In genomic region chr11:104625246-104625645, GRCh38 we compare ENCODE assay signal across 20 cellular contexts.
DNase-seq lines count a peak whose midpoint lies in the region; ATAC-seq and TF ChIP-seq lines count a peak whose summit lies in the region.
"Had no signal": no experiment of that assay in that cellular context is flagged by ENCODE, and none has a peak within 500 bp of the region (broad histone marks: within the 10 kb centered on the region; RNA-seq: fewer than 3 reads in every experiment).

No MANE protein-coding gene starts in this region.

- in situ Hi-C loops in astrocyte of the cerebellum (cut with HindIII; ENCODE audit: low sequenced_read_pairs) = no loop called here

- no peaks in the 10 kb centered on the region for H3K9me3 Mint-ChIP-seq in stimulated activated memory B cell treated with anti-CD40 and anti-IgM and Interleukin-4, amounts not matched to agents 10 μg/mL and 1 μg/mL and 100 μg/mL, for 72 hours
- peaks cover 0 to 11% of the 10 kb centered on the region in 2 donors for H3K9me3 Mint-ChIP-seq in stimulated activated naive CD8-positive, alpha-beta T cell treated with anti-CD3 and anti-CD28 coated beads, Interleukin-15, amount 100 ng/mL, for 72 hours

- H3K4me3 ChIP-seq in astrocyte of the cerebellum (ENCODE audit: low read depth, low read length) = no peak overlapping the region
- no peak overlapping the region for H3K4me3 ChIP-seq in fibroblast of mammary gland (ENCODE audit: control insufficient read depth, low read depth, low read length)
- H3K4me3 ChIP-seq: adrenal gland, right atrium auricular region, transverse colon had no signal

- H3K36me3 Mint-ChIP-seq in stimulated activated memory B cell treated with anti-CD40 and anti-IgM and Interleukin-4, amounts not matched to agents 10 μg/mL and 1 μg/mL and 100 μg/mL, for 72 hours = no peaks in the 10 kb centered on the region

- no peak overlapping the region for H3K27ac Mint-ChIP-seq in stimulated activated memory B cell treated with anti-CD40 and anti-IgM and Interleukin-4, amounts not matched to agents 10 μg/mL and 1 μg/mL and 100 μg/mL, for 72 hours
- H3K27ac Mint-ChIP-seq in stimulated activated naive CD8-positive, alpha-beta T cell treated with anti-CD3 and anti-CD28 coated beads, Interleukin-15, amount 100 ng/mL, for 72 hours = no peak overlapping the region
- H3K27ac Mint-ChIP-seq: activated T-helper 17 cell treated with anti-CD3 and anti-CD28 coated beads, Interleukin-2, amount 50 U/mL, for 72 hours had no signal

- no peaks in the 10 kb centered on the region for H3K27me3 Mint-ChIP-seq in stimulated activated memory B cell treated with anti-CD40 and anti-IgM and Interleukin-4, amounts not matched to agents 10 μg/mL and 1 μg/mL and 100 μg/mL, for 72 hours
- no peaks in the 10 kb centered on the region for H3K27me3 Mint-ChIP-seq in stimulated activated naive CD8-positive, alpha-beta T cell treated with anti-CD3 and anti-CD28 coated beads, Interleukin-15, amount 100 ng/mL, for 72 hours
- H3K27me3 Mint-ChIP-seq: activated T-helper 17 cell treated with anti-CD3 and anti-CD28 coated beads, Interleukin-2, amount 50 U/mL, for 72 hours had no signal

- peak; percentile 12 for DNase-seq in A172 (ENCODE audit: low spot score)
- peak; percentile 11 for DNase-seq in HS-5 (ENCODE audit: low read depth)
- peak; percentile 56 for DNase-seq in astrocyte of the cerebellum (ENCODE audit: low read depth)
- DNase-seq in fibroblast of mammary gland (ENCODE audit: low read depth) = peak; percentile 76
- no peak for DNase-seq in cerebellar nuclear complex (lab: John Stamatoyannopoulos, UW)
- no peak for DNase-seq in stimulated activated naive CD8-positive, alpha-beta T cell treated with anti-CD3 and anti-CD28 coated beads, Interleukin-15, amount 100 ng/mL, for 72 hours
- DNase-seq: activated CD4-positive, alpha-beta T cell treated with anti-CD3 and anti-CD28 coated beads for 1 hour; adrenal gland; head of caudate nucleus; NCI-H1092 treated with DMSO at 0.1 percent for 48 hours; NCI-H2081 treated with DMSO at 0.1 percent for 48 hours; NCI-H524 treated with DMSO at 0.1 percent for 48 hours; occipital lobe; stimulated activated naive CD4-positive, alpha-beta T cell treated with Interleukin-2 at 50 U/mL for 16 hours; T-helper 9 cell; transverse colon had no signal

- no peak for TF ChIP-seq CTCF in astrocyte of the cerebellum (IDR thresholded peaks at IDR 0.05; ENCODE audit: low read depth, low read length, missing control alignments)
- TF ChIP-seq CTCF in fibroblast of mammary gland (conservative IDR thresholded peaks at IDR 0.05; ENCODE audit: control insufficient read depth, insufficient read depth, low read depth, low read length) = no peak

- no peaks in the 10 kb centered on the region for H3K4me1 Mint-ChIP-seq in stimulated activated memory B cell treated with anti-CD40 and anti-IgM and Interleukin-4, amounts not matched to agents 10 μg/mL and 1 μg/mL and 100 μg/mL, for 72 hours
- peaks cover 38% of the 10 kb centered on the region for H3K4me1 Mint-ChIP-seq in stimulated activated naive CD8-positive, alpha-beta T cell treated with anti-CD3 and anti-CD28 coated beads, Interleukin-15, amount 100 ng/mL, for 72 hours

- no peak for ATAC-seq in HG03159 (IDR thresholded peaks at IDR 0.05; ENCODE audit: unreplicated experiment)
- no peak for ATAC-seq in stimulated activated memory B cell treated with anti-CD40 and anti-IgM and Interleukin-4, amounts not matched to agents 10 μg/mL and 1 μg/mL and 100 μg/mL, for 72 hours
- ATAC-seq in stimulated activated naive CD8-positive, alpha-beta T cell treated with anti-CD3 and anti-CD28 coated beads, Interleukin-15, amount 100 ng/mL, for 72 hours = no peak
- ATAC-seq: activated T-helper 17 cell treated with anti-CD3 and anti-CD28 coated beads, Interleukin-2, amount 50 U/mL, for 72 hours had no signal

- H3K4me3 Mint-ChIP-seq in stimulated activated memory B cell treated with anti-CD40 and anti-IgM and Interleukin-4, amounts not matched to agents 10 μg/mL and 1 μg/mL and 100 μg/mL, for 72 hours = no peak overlapping the region
- H3K4me3 Mint-ChIP-seq in stimulated activated naive CD8-positive, alpha-beta T cell treated with anti-CD3 and anti-CD28 coated beads, Interleukin-15, amount 100 ng/mL, for 72 hours = no peak overlapping the region
- H3K4me3 Mint-ChIP-seq: activated T-helper 17 cell treated with anti-CD3 and anti-CD28 coated beads, Interleukin-2, amount 50 U/mL, for 72 hours had no signal

Comparison
In these comparisons a context has a peak if more than half of its experiments do, and no peak if none do; other contexts are left out.
1. DNase-seq: peak in A172 (single experiment), HS-5 (single experiment), astrocyte of the cerebellum (single experiment) and fibroblast of mammary gland (single experiment); none in cerebellar nuclear complex (0 of 2) and stimulated activated naive CD8-positive, alpha-beta T cell treated with anti-CD3 and anti-CD28 coated beads, Interleukin-15, amount 100 ng/mL, for 72 hours (0 of 2).